In genomic region chr13:100075700-100076587, GRCh38 we compare ENCODE assay signal across 17 cellular contexts.
"Had no signal": no experiment of that assay in that cellular context is flagged by ENCODE, and none has a peak within 500 bp of the region (broad histone marks: within the 10 kb centered on the region; RNA-seq: fewer than 3 reads in every experiment).

No MANE protein-coding gene starts in this region.

- DNase-seq: activated CD4-positive, alpha-beta memory T cell treated with anti-CD3 and anti-CD28 coated beads for 36 hours; activated CD4-positive, alpha-beta T cell treated with anti-CD3 and anti-CD28 coated beads for 4 hours; activated T-cell treated with anti-CD3 and anti-CD28 coated beads for 4 hours; amygdala; effector memory CD8-positive, alpha-beta T cell; foreskin keratinocyte; hippocampal formation; islet precursor cell; left ventricle myocardium inferior; psoas muscle; right cardiac atrium; stimulated activated CD4-positive, alpha-beta T cell treated with anti-CD3 and anti-CD28 coated beads, Interleukin-4, amount 100 ng/mL, for 24 hours; upper lobe of right lung had no signal

- H3K9me3 ChIP-seq: left ventricle myocardium inferior, psoas muscle, upper lobe of right lung had no signal

- H3K4me1 ChIP-seq: foreskin keratinocyte, left ventricle myocardium inferior, psoas muscle, upper lobe of right lung had no signal

- H3K36me3 ChIP-seq: cardiac muscle cell, left ventricle myocardium inferior, upper lobe of right lung had no signal

- ATAC-seq: effector memory CD8-positive, alpha-beta T cell; foreskin keratinocyte; psoas muscle; right cardiac atrium; stimulated activated memory B cell treated with anti-CD40 and anti-IgM and Interleukin-4, amounts not matched to agents 10 μg/mL and 1 μg/mL and 100 μg/mL, for 72 hours; upper lobe of right lung; WTC11 had no signal

- H3K4me3 ChIP-seq: cardiac muscle cell, left ventricle myocardium inferior, psoas muscle, upper lobe of right lung had no signal

- H3K27me3 ChIP-seq: cardiac muscle cell, foreskin keratinocyte, upper lobe of right lung had no signal

- H3K27ac ChIP-seq: cardiac muscle cell, foreskin keratinocyte, left ventricle myocardium inferior, psoas muscle, upper lobe of right lung had no signal

- FAIRE-seq: TTC549 had no signal
